ENCODE assay signal across 12 cellular contexts in the genomic region with DNA sequence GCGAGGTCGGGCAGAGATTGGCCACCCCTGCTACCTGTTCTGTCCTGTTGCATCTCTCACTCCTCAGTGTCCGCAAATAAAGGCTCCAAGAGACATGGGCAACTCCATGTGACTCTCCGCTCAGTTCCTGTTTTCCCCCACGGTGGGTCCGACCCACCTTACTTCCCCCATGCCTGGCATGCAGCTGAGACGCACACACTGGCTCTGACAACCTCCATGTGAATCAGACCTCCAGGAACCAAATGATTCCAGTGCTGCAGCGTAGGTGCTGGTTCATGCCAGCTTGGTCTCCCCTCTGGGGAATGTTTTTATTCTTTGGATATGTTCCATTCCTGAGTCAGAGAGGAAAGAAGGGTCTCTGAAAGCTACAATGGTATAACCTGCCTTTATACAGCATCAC.
DNase-seq lines count a peak whose midpoint lies in the region; ATAC-seq and TF ChIP-seq lines count a peak whose summit lies in the region.
"Had no signal": no experiment of that assay in that cellular context is flagged by ENCODE, and none has a peak within 500 bp of the region (broad histone marks: within the 10 kb centered on the region; RNA-seq: fewer than 3 reads in every experiment).

No MANE protein-coding gene starts in this region.

- no peak overlapping the region for H3K9ac ChIP-seq in rectal smooth muscle tissue (ENCODE audit: low read length)

- peak overlapping the region; percentile 14 for H3K4me3 Mint-ChIP-seq in CD4-positive, alpha-beta T cell

- peak overlapping the region; percentile 87 for H3K27ac Mint-ChIP-seq in CD4-positive, alpha-beta T cell

- intact Hi-C loops in CD4-positive, alpha-beta T cell (cut with DNase I, micrococcal nuclease), result no loop called here

- CTCF ChIA-PET in CD4-positive, alpha-beta T cell (lab: Charles Lee), result no interaction called here

- peaks cover 46% of the 10 kb centered on the region for H3K4me1 Mint-ChIP-seq in CD4-positive, alpha-beta T cell (ENCODE audit: low read depth)

- H3K4me1 ChIP-seq in rectal smooth muscle tissue (ENCODE audit: control insufficient read depth, insufficient read depth, low read length), result peaks cover 19% of the 10 kb centered on the region
- H3K4me1 ChIP-seq: right lobe of liver had no signal

- no peaks in the 10 kb centered on the region for H3K9me3 ChIP-seq in CD4-positive, alpha-beta T cell (ENCODE audit: control insufficient read depth, low read length)
- H3K9me3 ChIP-seq: mucosa of descending colon, right lobe of liver had no signal

- POLR2A ChIA-PET in CD4-positive, alpha-beta T cell (lab: Charles Lee), result interaction anchor here (1.7 kb wide), 1 partner anchor 319 kb away, joined by 6 read pairs; no protein-coding TSS in a partner anchor

- H3K36me3 Mint-ChIP-seq in CD4-positive, alpha-beta T cell (ENCODE audit: low read depth), result no peaks in the 10 kb centered on the region

- no peaks in the 10 kb centered on the region for H3K27me3 ChIP-seq in CD4-positive, alpha-beta T cell (ENCODE audit: control insufficient read depth, insufficient read depth, low read length)
- H3K27me3 ChIP-seq in rectal smooth muscle tissue (ENCODE audit: control insufficient read depth, insufficient read depth, low read length), result no peaks in the 10 kb centered on the region
- H3K27me3 ChIP-seq: right lobe of liver had no signal

- TF ChIP-seq CTCF in CD4-positive, alpha-beta T cell (IDR thresholded peaks at IDR 0.05), result no peak

- H3K9me3 Mint-ChIP-seq in CD4-positive, alpha-beta T cell, result no peaks in the 10 kb centered on the region

- DNase-seq in CD4-positive, alpha-beta T cell, result no peak
- peak; percentile 43 for DNase-seq in HT1080 (ENCODE audit: low read depth)
- no peak for DNase-seq in NCI-H2081 treated with DMSO at 0.1 percent for 48 hours (lab: John Stamatoyannopoulos, UW)
- no peak for DNase-seq in stimulated activated naive CD4-positive, alpha-beta T cell (lab: John Stamatoyannopoulos, UW)
- DNase-seq: NCI-H748 treated with DMSO at 0.1 percent for 48 hours, SIG-M5 had no signal

- no peak overlapping the region for H3K27ac ChIP-seq in CD4-positive, alpha-beta T cell (ENCODE audit: low read depth, low read length)
- H3K27ac ChIP-seq in cingulate gyrus (ENCODE audit: low read depth, low read length), result peak overlapping the region; percentile 52
- peak overlapping the region; percentile 33 for H3K27ac ChIP-seq in rectal smooth muscle tissue (ENCODE audit: low read depth, low read length)
- H3K27ac ChIP-seq: right lobe of liver had no signal

- no peaks in the 10 kb centered on the region for H3K36me3 ChIP-seq in rectal smooth muscle tissue (ENCODE audit: control insufficient read depth, insufficient read depth, low read length)
- H3K36me3 ChIP-seq: right lobe of liver had no signal

- no peak overlapping the region for H3K4me3 ChIP-seq in rectal smooth muscle tissue (ENCODE audit: low read length)
- H3K4me3 ChIP-seq: mucosa of descending colon, right lobe of liver had no signal

- no peak for ATAC-seq in CD4-positive, alpha-beta T cell (ENCODE audit: poor library complexity)
- ATAC-seq in HG03342 (IDR thresholded peaks at IDR 0.05; ENCODE audit: unreplicated experiment), result no peak
- ATAC-seq in HG03469 (IDR thresholded peaks at IDR 0.05; ENCODE audit: unreplicated experiment), result no peak

- no peaks in the 10 kb centered on the region for H3K27me3 Mint-ChIP-seq in CD4-positive, alpha-beta T cell
